In genomic region chr3:31896643-31897433, GRCh38 we compare ENCODE assay signal across 2 cellular contexts.
TF ChIP-seq lines count a peak whose summit lies in the region.

No MANE protein-coding gene starts in this region.

TF ChIP-seq in H1, 55 proteins besides CTCF, POLR2A, EP300 and RAD21:
- TF ChIP-seq BRCA1 (IDR thresholded peaks at IDR 0.05; ENCODE audit: low read depth, low read length), result no peak
- TF ChIP-seq SP1 (IDR thresholded peaks at IDR 0.05; ENCODE audit: low read depth, low read length), result no peak
- no peak for TF ChIP-seq CTBP2 (IDR thresholded peaks at IDR 0.05; ENCODE audit: borderline replicate concordance, insufficient read depth, insufficient read length, low read length)
- TF ChIP-seq JUN (IDR thresholded peaks at IDR 0.05; ENCODE audit: low read depth, low read length), result no peak
- TF ChIP-seq SP4 (IDR thresholded peaks at IDR 0.05; ENCODE audit: low read length), result no peak
- TF ChIP-seq CHD1 (IDR thresholded peaks at IDR 0.05; ENCODE audit: low read depth, low read length), result no peak
- TF ChIP-seq KDM5A (IDR thresholded peaks at IDR 0.05; ENCODE audit: low read length), result no peak
- TF ChIP-seq NRF1 (IDR thresholded peaks at IDR 0.05; ENCODE audit: low read depth, low read length), result no peak
- no peak for TF ChIP-seq CEBPB (IDR thresholded peaks at IDR 0.05; ENCODE audit: low read depth, low read length)
- TF ChIP-seq RXRA (IDR thresholded peaks at IDR 0.05; ENCODE audit: insufficient read depth, low read depth, low read length), result no peak
- TF ChIP-seq SUZ12 (IDR thresholded peaks at IDR 0.05; ENCODE audit: low read length), result no peak
- no peak for TF ChIP-seq FOSL1 (IDR thresholded peaks at IDR 0.05; ENCODE audit: insufficient read depth, low read depth, low read length)
- no peak for TF ChIP-seq PHF8 (conservative IDR thresholded peaks at IDR 0.05; ENCODE audit: low read depth, low read length)
- no peak for TF ChIP-seq RFX5 (IDR thresholded peaks at IDR 0.05; ENCODE audit: borderline replicate concordance, low read depth, low read length)
- TF ChIP-seq POU5F1 (IDR thresholded peaks at IDR 0.05; ENCODE audit: low read depth, low read length), result no peak
- no peak for TF ChIP-seq CBX5 (IDR thresholded peaks at IDR 0.05; ENCODE audit: low read depth, low read length)
- TF ChIP-seq ASH2L (IDR thresholded peaks at IDR 0.05; ENCODE audit: low read length), result no peak
- TF ChIP-seq CHD7 (IDR thresholded peaks at IDR 0.05; ENCODE audit: insufficient replicate concordance, low read length), result no peak
- no peak for TF ChIP-seq ATF3 (IDR thresholded peaks at IDR 0.05; ENCODE audit: insufficient read depth, low read depth, low read length)

TF ChIP-seq in HepG2, 621 proteins besides CTCF, POLR2A, EP300 and RAD21:
- TF ChIP-seq PHF8 (CRISPR knock-in tag; IDR thresholded peaks at IDR 0.05), result no peak
- TF ChIP-seq CC2D1A (CRISPR knock-in tag; IDR thresholded peaks at IDR 0.05), result no peak
- TF ChIP-seq DZIP1 (CRISPR knock-in tag; IDR thresholded peaks at IDR 0.05), result no peak
- TF ChIP-seq NFYC (CRISPR knock-in tag; IDR thresholded peaks at IDR 0.05), result no peak
- no peak for TF ChIP-seq ZNF343 (CRISPR knock-in tag; IDR thresholded peaks at IDR 0.05)
- no peak for TF ChIP-seq SALL2 (CRISPR knock-in tag; IDR thresholded peaks at IDR 0.05)
- no peak for TF ChIP-seq ZFY (CRISPR knock-in tag; IDR thresholded peaks at IDR 0.05)
- no peak for TF ChIP-seq ELK4 (CRISPR knock-in tag; IDR thresholded peaks at IDR 0.05; ENCODE audit: borderline replicate concordance)
- TF ChIP-seq THAP11 (CRISPR knock-in tag; IDR thresholded peaks at IDR 0.05), result no peak
- TF ChIP-seq ZNF710 (CRISPR knock-in tag; IDR thresholded peaks at IDR 0.05; ENCODE audit: borderline replicate concordance), result no peak
- TF ChIP-seq RBM22 (optimal IDR thresholded peaks at IDR 0.05; ENCODE audit: low read length), result no peak
- TF ChIP-seq SETDB1 (CRISPR knock-in tag; IDR thresholded peaks at IDR 0.05; ENCODE audit: borderline replicate concordance), result no peak
- no peak for TF ChIP-seq PTBP1 (IDR thresholded peaks at IDR 0.05; ENCODE audit: low read depth, low read length, poor library complexity, severe bottlenecking)
